In the genomic region with DNA sequence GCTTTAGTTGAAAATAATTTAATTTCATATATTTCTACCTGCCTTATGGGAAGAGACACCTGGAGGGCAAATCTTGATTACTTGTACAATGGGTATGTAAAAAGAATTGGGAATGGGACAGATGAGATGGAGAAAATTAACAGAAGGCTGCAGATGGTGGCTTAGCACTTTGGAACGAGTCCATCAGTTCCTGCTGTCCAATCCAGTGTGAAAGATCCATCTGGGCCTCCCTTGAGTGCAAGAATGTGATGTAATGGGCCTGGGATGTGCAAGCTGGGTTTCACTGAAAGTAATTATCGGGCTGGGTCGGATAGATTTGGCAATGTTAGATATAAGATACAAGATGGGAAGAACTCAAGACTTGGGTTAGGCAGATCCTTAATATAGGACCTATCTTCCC, we compare ENCODE assay signal across 24 cellular contexts. TPM values are rescaled to one million over a fixed set of nuclear protein-coding genes. Genes with fewer than 3 reads are reported as not detected.
A peak's percentile ranks its signal among the peaks of the same experiment; 100 is the strongest.
DNase-seq lines count a peak whose midpoint lies in the region; ATAC-seq and TF ChIP-seq lines count a peak whose summit lies in the region.
"Had no signal": no experiment of that assay in that cellular context is flagged by ENCODE, and none has a peak within 500 bp of the region (broad histone marks: within the 10 kb centered on the region; RNA-seq: fewer than 3 reads in every experiment).

No MANE protein-coding gene starts in this region.

- peaks cover 35% of the 10 kb centered on the region for H3F3A ChIP-seq in neural progenitor cell (ENCODE audit: low read depth)

- H3K27me3 ChIP-seq in neural progenitor cell (no peaks in the 10 kb centered on the region), ascending aorta (no peaks in the 10 kb centered on the region)
- H3K27me3 ChIP-seq: ovary, tibial nerve had no signal

- H3K36me3 ChIP-seq in neural progenitor cell (no peaks in the 10 kb centered on the region), ascending aorta (no peaks in the 10 kb centered on the region)
- H3K36me3 ChIP-seq: ovary, tibial nerve had no signal

- H3K79me2 ChIP-seq in neural progenitor cell (ENCODE audit: low read depth), result peaks cover 100% of the 10 kb centered on the region

- H3K27me3 Mint-ChIP-seq in neural progenitor cell (ENCODE audit: insufficient read depth, low read depth), result peaks cover 2% of the 10 kb centered on the region
- H3K27me3 Mint-ChIP-seq: activated naive CD4-positive, alpha-beta T cell treated with anti-CD3 and anti-CD28 coated beads, Interleukin-2, amount 10 ng/mL, durations not matched to agents 7 days and 5 days; naive B cell had no signal

- H3K4me1 Mint-ChIP-seq in neural progenitor cell, result peaks cover 12% of the 10 kb centered on the region
- H3K4me1 Mint-ChIP-seq: activated naive CD4-positive, alpha-beta T cell treated with anti-CD3 and anti-CD28 coated beads, Interleukin-2, amount 10 ng/mL, durations not matched to agents 7 days and 5 days; naive B cell had no signal

- no peak overlapping the region for H2AFZ ChIP-seq in neural progenitor cell (replicated peaks)

- H3K27ac ChIP-seq in neural progenitor cell (peak overlapping the region; percentile 78), ascending aorta (no peak overlapping the region)
- H3K27ac ChIP-seq: C4-2B, ovary, skin epidermis, tibial nerve had no signal

- peak overlapping the region; percentile 67 for H3K4me2 ChIP-seq in neural progenitor cell

- no peak overlapping the region for H3K27ac Mint-ChIP-seq in neural progenitor cell
- H3K27ac Mint-ChIP-seq: activated naive CD4-positive, alpha-beta T cell treated with anti-CD3 and anti-CD28 coated beads, Interleukin-2, amount 10 ng/mL, durations not matched to agents 7 days and 5 days; activated T-cell treated with anti-CD3 and anti-CD28 coated beads, Interleukin-2, amount 50 U/mL, for 24 hours; naive B cell had no signal

- intact Hi-C loops in ascending aorta (cut with DNase I), result no loop called here

- peaks cover 16% of the 10 kb centered on the region for H3K9me3 Mint-ChIP-seq in neural progenitor cell
- H3K9me3 Mint-ChIP-seq: activated naive CD4-positive, alpha-beta T cell treated with anti-CD3 and anti-CD28 coated beads, Interleukin-2, amount 10 ng/mL, durations not matched to agents 7 days and 5 days; activated T-cell treated with anti-CD3 and anti-CD28 coated beads, Interleukin-2, amount 50 U/mL, for 24 hours; naive B cell had no signal

- peak; percentile 48 for DNase-seq in Daoy (ENCODE audit: low read depth)
- peak; percentile 49 for DNase-seq in NCI-H69 (lab: John Stamatoyannopoulos, UW)
- peak; percentile 22 for DNase-seq in fibroblast of the aortic adventitia (ENCODE audit: low read depth)
- no peak for DNase-seq in neural progenitor cell (ENCODE audit: low spot score)
- DNase-seq in ascending aorta (ENCODE audit: low spot score in 2 of 2), result no peak
- DNase-seq in A172 (ENCODE audit: low spot score), result no peak
- no peak for DNase-seq in ecto neural progenitor cell (ENCODE audit: low spot score)
- DNase-seq: activated CD4-positive, alpha-beta T cell treated with anti-CD3 and anti-CD28 coated beads for 1 hour; activated naive CD4-positive, alpha-beta T cell treated with anti-CD3 and anti-CD28 coated beads, Interleukin-2, amount 10 ng/mL, durations not matched to agents 7 days and 5 days; activated T-cell treated with anti-CD3 and anti-CD28 coated beads, Interleukin-2, amount 50 U/mL, for 24 hours; KG1; kidney; mesenchymal stem cell; naive B cell; NCI-H187 treated with DMSO at 0.1 percent for 48 hours; NCI-H510A; ovary; stimulated activated CD4-positive, alpha-beta T cell treated with anti-CD3 and anti-CD28 coated beads, Interleukin-2, amount 100 ng/mL, for 24 hours; stimulated activated naive CD4-positive, alpha-beta T cell treated with Interleukin-2 at 50 U/mL for 16 hours had no signal

- peaks cover 43% of the 10 kb centered on the region for H3K36me3 Mint-ChIP-seq in neural progenitor cell
- H3K36me3 Mint-ChIP-seq: activated naive CD4-positive, alpha-beta T cell treated with anti-CD3 and anti-CD28 coated beads, Interleukin-2, amount 10 ng/mL, durations not matched to agents 7 days and 5 days; naive B cell had no signal

- ATAC-seq in HG02588 (IDR thresholded peaks at IDR 0.05; ENCODE audit: unreplicated experiment), result no peak
- ATAC-seq: GM12878 had no signal

- no peak for TF ChIP-seq CTCF in fibroblast of the aortic adventitia (IDR thresholded peaks at IDR 0.05; ENCODE audit: insufficient read depth, low read length)
- no peak for TF ChIP-seq CTCF in neural progenitor cell (IDR thresholded peaks at IDR 0.05)
- TF ChIP-seq CTCF in ascending aorta (IDR thresholded peaks at IDR 0.05), result no peak

- peaks cover 98% of the 10 kb centered on the region for H4K20me1 ChIP-seq in neural progenitor cell (ENCODE audit: low read depth)

- H3K9me3 ChIP-seq in neural progenitor cell (ENCODE audit: low read depth), result no peaks in the 10 kb centered on the region
- no peaks in the 10 kb centered on the region for H3K9me3 ChIP-seq in ascending aorta
- H3K9me3 ChIP-seq: ovary, tibial nerve had no signal

- H3K4me3 ChIP-seq in fibroblast of the aortic adventitia (ENCODE audit: low read depth, low read length) (no peak overlapping the region), neural progenitor cell (no peak overlapping the region), ascending aorta (no peak overlapping the region)
- H3K4me3 ChIP-seq: GM12878, ovary, skin epidermis, tibial nerve had no signal

- H3K4me3 Mint-ChIP-seq in neural progenitor cell, result no peak overlapping the region
- H3K4me3 Mint-ChIP-seq: activated naive CD4-positive, alpha-beta T cell treated with anti-CD3 and anti-CD28 coated beads, Interleukin-2, amount 10 ng/mL, durations not matched to agents 7 days and 5 days; activated T-cell treated with anti-CD3 and anti-CD28 coated beads, Interleukin-2, amount 50 U/mL, for 24 hours; naive B cell had no signal

- H3K4me1 ChIP-seq in neural progenitor cell (peaks cover 39% of the 10 kb centered on the region), ascending aorta (no peaks in the 10 kb centered on the region)
- H3K4me1 ChIP-seq: tibial nerve had no signal

- no peak overlapping the region for H3K9ac ChIP-seq in neural progenitor cell

RNA-seq across cellular contexts. Expression of a gene that starts 42.0 kb away (rescaled TPM):
- 2.3 and 2.6 TPM in 2 replicates for total RNA-seq in Daoy (2014; rRNA removed; shearing (Covaris generic))
- total RNA-seq in fibroblast of the aortic adventitia (ENCODE audit: low replicate concordance), result 0.49 TPM in 1 of 2 replicates, not detected in the other
- total RNA-seq in neural progenitor cell (ENCODE audit: low replicate concordance), result 67.8 and 72.8 TPM in 2 replicates
- 1.4 TPM for total RNA-seq in ascending aorta
- not detected in 2 replicates for total RNA-seq in A172 (2014; rRNA removed; shearing (Covaris generic))

Comparison
In these comparisons a context has a peak if more than half of its experiments do, and no peak if none do; other contexts are left out.
1. DNase-seq: peak in Daoy (single experiment), NCI-H69 (single experiment) and fibroblast of the aortic adventitia (single experiment); none in neural progenitor cell (single experiment), ascending aorta (0 of 2), A172 (single experiment) and ecto neural progenitor cell (single experiment).
2. RNA of a gene that starts 42.0 kb away (total RNA-seq): 67.8 to 72.8 TPM in neural progenitor cell; 2.3 to 2.6 TPM in Daoy, 1.4 TPM in ascending aorta (single experiment), 0.49 TPM in fibroblast of the aortic adventitia and not detected in A172; every median in the first group is over 10 times any median in the second.